8 cellular contexts compared by ENCODE assay signal in genomic region chr5:157743163-157744054, GRCh38. TPM values are rescaled to one million over a fixed set of nuclear protein-coding genes. Genes with fewer than 3 reads are reported as not detected.
DNase-seq lines count a peak whose midpoint lies in the region; ATAC-seq and TF ChIP-seq lines count a peak whose summit lies in the region.

Gene LSM11 (plus strand): TSS chr5:157743712. CDS start chr5:157743751, 39 bp downstream.

- H3K27ac Mint-ChIP-seq in CD14-positive monocyte = peak within 1 kb of the TSS; percentile 49 to 82 (median 65)
- peak within 1 kb of the TSS; percentile 86 for H3K27ac Mint-ChIP-seq in activated CD4-positive, alpha-beta T cell treated with anti-CD3 and anti-CD28 coated beads, Interleukin-2, amount 10 ng/mL, durations not matched to agents 7 days and 5 days

- no peaks in the 10 kb centered on the region for H3K27me3 ChIP-seq in right lobe of liver

- no peaks in the 10 kb centered on the region for H3K9me3 ChIP-seq in right lobe of liver

- peak; percentile 91 for ATAC-seq in HG03442 (IDR thresholded peaks at IDR 0.05; ENCODE audit: unreplicated experiment)
- peak; percentile 99 to 100 (median 100) for ATAC-seq in right lobe of liver

- peak within 1 kb of the TSS; percentile 71 to 82 (median 81) for H3K4me3 ChIP-seq in right lobe of liver

- peaks cover 17 to 18% of the 10 kb centered on the region in 2 donors for H3K36me3 Mint-ChIP-seq in CD14-positive monocyte
- peaks cover 11% of the 10 kb centered on the region for H3K36me3 Mint-ChIP-seq in activated CD4-positive, alpha-beta T cell treated with anti-CD3 and anti-CD28 coated beads, Interleukin-2, amount 10 ng/mL, durations not matched to agents 7 days and 5 days (ENCODE audit: low read depth)

- intact Hi-C loops in CD14-positive monocyte (cut with micrococcal nuclease) (loop anchor here (5.0 to 10.0 kb wide), 5 partner anchors 76 to 419 kb away; partner anchors contain the start of gene CLINT1 (in 1 of the 2)), right lobe of liver (cut with DNase I) (no loop called here)

- H3K4me3 Mint-ChIP-seq in CD14-positive monocyte = peak within 1 kb of the TSS; percentile 90 to 96
- peak within 1 kb of the TSS; percentile 86 for H3K4me3 Mint-ChIP-seq in activated CD4-positive, alpha-beta T cell treated with anti-CD3 and anti-CD28 coated beads, Interleukin-2, amount 10 ng/mL, durations not matched to agents 7 days and 5 days

- 0% methylated on average over 13 of the region's 80 CpGs for WGBS in right lobe of liver (ENCODE audit: insufficient coverage, low coverage, low lambda C conversion rate, missing lambda C conversion rate)

- H3K9me3 Mint-ChIP-seq in CD14-positive monocyte = peaks cover 0 to 2% (median 0%) of the 10 kb centered on the region in 7 donors
- H3K9me3 Mint-ChIP-seq in activated CD4-positive, alpha-beta T cell treated with anti-CD3 and anti-CD28 coated beads, Interleukin-2, amount 10 ng/mL, durations not matched to agents 7 days and 5 days = no peaks in the 10 kb centered on the region

- POLR2A ChIA-PET in activated CD4-positive, alpha-beta T cell treated with anti-CD3 and anti-CD28 coated beads, Interleukin-2, amount 10 ng/mL, durations not matched to agents 7 days and 5 days (lab: Charles Lee) = no interaction called here

- H3K4me1 ChIP-seq in right lobe of liver = peaks cover 0 to 16% (median 0%) of the 10 kb centered on the region in 4 donors

- DNase-seq in CD14-positive monocyte (ENCODE audit: low spot score) = peak; percentile 80
- peak; percentile 83 for DNase-seq in GM19240 (ENCODE audit: insufficient read length, low spot score)
- peak; percentile 69 for DNase-seq in NCI-H510A treated with DMSO at 0.1 percent for 48 hours (lab: John Stamatoyannopoulos, UW)
- DNase-seq in activated CD4-positive, alpha-beta T cell treated with anti-CD3 and anti-CD28 coated beads, Interleukin-2, amount 10 ng/mL, durations not matched to agents 7 days and 5 days = peak; percentile 88
- peak; percentile 62 for DNase-seq in dedifferentiated amniotic fluid mesenchymal stem cell (ENCODE audit: extremely low spot score)
- DNase-seq in right lobe of liver = peak; percentile 91 to 93 (median 92)
- DNase-seq in stimulated activated CD4-positive, alpha-beta T cell treated with anti-CD3 and anti-CD28 coated beads, Interleukin-4, amount 100 ng/mL, for 24 hours = peak; percentile 90

- TF ChIP-seq POLR2A in right lobe of liver (IDR thresholded peaks at IDR 0.05) = no peak

- TF ChIP-seq CTCF in CD14-positive monocyte (IDR thresholded peaks at IDR 0.05) (peak; percentile 99), right lobe of liver (IDR thresholded peaks at IDR 0.05) (peak; percentile 100)

- peak within 1 kb of the TSS in 1 of 3 donors; percentile 53 for H3K27ac ChIP-seq in right lobe of liver

- CTCF ChIA-PET in activated CD4-positive, alpha-beta T cell treated with anti-CD3 and anti-CD28 coated beads, Interleukin-2, amount 10 ng/mL, durations not matched to agents 7 days and 5 days (lab: Charles Lee) = interaction anchor here (0.5 to 2.6 kb wide), 89 partner anchors 9 to 601 kb away, joined by 3 to 31 read pairs (median 4); partner anchors contain the start of genes MED7, NIPAL4 and THG1L

- peaks cover 0 to 4% (median 0%) of the 10 kb centered on the region in 4 donors for H3K36me3 ChIP-seq in right lobe of liver

- peaks cover 18% of the 10 kb centered on the region for H3K4me1 Mint-ChIP-seq in CD14-positive monocyte
- H3K4me1 Mint-ChIP-seq in activated CD4-positive, alpha-beta T cell treated with anti-CD3 and anti-CD28 coated beads, Interleukin-2, amount 10 ng/mL, durations not matched to agents 7 days and 5 days = peaks cover 33% of the 10 kb centered on the region

- H3K27me3 Mint-ChIP-seq in CD14-positive monocyte (ENCODE audit: low read depth in 3 of 3) = peaks cover 4 to 6% (median 5%) of the 10 kb centered on the region in 3 donors
- H3K27me3 Mint-ChIP-seq in activated CD4-positive, alpha-beta T cell treated with anti-CD3 and anti-CD28 coated beads, Interleukin-2, amount 10 ng/mL, durations not matched to agents 7 days and 5 days = no peaks in the 10 kb centered on the region

RNA-seq across cellular contexts. Expression of gene LSM11, which starts in this region (rescaled TPM):
- polyA plus RNA-seq in CD14-positive monocyte = under 1 TPM; 0.28 to 0.41 TPM
- total RNA-seq in activated CD4-positive, alpha-beta T cell treated with anti-CD3 and anti-CD28 coated beads, Interleukin-2, amount 10 ng/mL, durations not matched to agents 7 days and 5 days = 1 to 10 TPM; 4.8 to 5.3 TPM
- 1 to 10 TPM in 3 of 6 experiments, under 1 TPM in 3; 0.75 to 1.5 (median 1.0) TPM for total RNA-seq in right lobe of liver

Comparison
In these comparisons a context has a peak if more than half of its experiments do, and no peak if none do; other contexts are left out.
1. Peak in DNase-seq in CD14-positive monocyte; RNA of the gene not detected or under 1 TPM.
2. intact Hi-C loops: an anchor here in CD14-positive monocyte (5.0 to 10.0 kb wide); none called in right lobe of liver.